In genomic region chr6:116446399-116446798, GRCh38 we compare ENCODE assay signal across 17 cellular contexts. TPM values are rescaled to one million over a fixed set of nuclear protein-coding genes. Genes with fewer than 3 reads are reported as not detected.
A peak's percentile ranks its signal among the peaks of the same experiment; 100 is the strongest.
DNase-seq lines count a peak whose midpoint lies in the region; ATAC-seq, FAIRE-seq and TF ChIP-seq lines count a peak whose summit lies in the region.
"Had no signal": no experiment of that assay in that cellular context is flagged by ENCODE, and none has a peak within 500 bp of the region (broad histone marks: within the 10 kb centered on the region; RNA-seq: fewer than 3 reads in every experiment).

No MANE protein-coding gene starts in this region.

- H3K4me2 ChIP-seq in K562 (ENCODE audit: insufficient read depth, low read length), result no peak overlapping the region
- H3K4me2 ChIP-seq: GM23338 had no signal

- no peak overlapping the region for H3K27ac ChIP-seq in K562 (ENCODE audit: extremely low read depth, low read depth, low read length)
- peak overlapping the region; percentile 79 for H3K27ac ChIP-seq in neutrophil
- H3K27ac ChIP-seq in endodermal cell (ENCODE audit: low read depth, low read length), result no peak overlapping the region
- H3K27ac ChIP-seq: colonic mucosa, testis had no signal

- BruUV-seq in K562 (replicated peaks; lab: Mats Ljungman, UMichigan), result no TSS peak

- no peaks in the 10 kb centered on the region for H3K36me3 Mint-ChIP-seq in activated CD4-positive, alpha-beta T cell treated with anti-CD3 and anti-CD28 coated beads for 36 hours (ENCODE audit: low read depth)
- no peaks in the 10 kb centered on the region for H3K36me3 Mint-ChIP-seq in endodermal cell (ENCODE audit: low read depth)
- H3K36me3 Mint-ChIP-seq: activated CD8-positive, alpha-beta memory T cell treated with anti-CD3 and anti-CD28 coated beads, Interleukin-2, amount 10 ng/mL, durations not matched to agents 7 days and 5 days had no signal

- no peak overlapping the region for H3K27ac Mint-ChIP-seq in activated CD4-positive, alpha-beta T cell treated with anti-CD3 and anti-CD28 coated beads for 36 hours
- H3K27ac Mint-ChIP-seq in endodermal cell, result no peak overlapping the region
- H3K27ac Mint-ChIP-seq: activated CD8-positive, alpha-beta memory T cell treated with anti-CD3 and anti-CD28 coated beads, Interleukin-2, amount 10 ng/mL, durations not matched to agents 7 days and 5 days; activated naive CD8-positive, alpha-beta T cell treated with anti-CD3 and anti-CD28 coated beads, Interleukin-2, amount 10 ng/mL, durations not matched to agents 7 days and 5 days; GM23338 had no signal

- H3K4me3 ChIP-seq in K562 (no peak overlapping the region), neutrophil (ENCODE audit: low read depth in 1 of 2, low read length in 1 of 2) (no peak overlapping the region), endodermal cell (ENCODE audit: low read length) (no peak overlapping the region)
- H3K4me3 ChIP-seq: colonic mucosa, GM23338, testis had no signal

- TF ChIP-seq CTCF in K562 (IDR thresholded peaks at IDR 0.05 in 2 of 3, conservative IDR thresholded peaks at IDR 0.05 in 1 of 3; ENCODE audit: insufficient read depth in 2 of 3, low read depth in 1 of 3, low read length in 3 of 3), result no peak
- TF ChIP-seq CTCF in neutrophil (IDR thresholded peaks at IDR 0.05), result no peak
- TF ChIP-seq CTCF in endodermal cell (conservative IDR thresholded peaks at IDR 0.05), result no peak

- H4K20me1 ChIP-seq in K562 (replicated peaks; ENCODE audit: control insufficient read depth, insufficient read depth, low read length), result no peaks in the 10 kb centered on the region

- in situ Hi-C loops in K562 (cut with MboI), result no loop called here

- POLR2A ChIA-PET in K562 (lab: Yijun Ruan, JAX), result no interaction called here
- POLR2A ChIA-PET in activated CD4-positive, alpha-beta T cell treated with anti-CD3 and anti-CD28 coated beads for 36 hours (lab: Charles Lee), result interaction anchor here (0.6 kb wide), 3 partner anchors 13 to 310 kb away, joined by 3 to 6 read pairs (median 5); no protein-coding TSS in a partner anchor

- H3K9me3 ChIP-seq in K562 (replicated peaks; ENCODE audit: control insufficient read depth, insufficient read depth, low read depth, low read length), result no peaks in the 10 kb centered on the region
- no peaks in the 10 kb centered on the region for H3K9me3 ChIP-seq in neutrophil
- no peaks in the 10 kb centered on the region for H3K9me3 ChIP-seq in endodermal cell (ENCODE audit: control insufficient read depth, low read length)
- H3K9me3 ChIP-seq: colonic mucosa, testis had no signal

- no peaks in the 10 kb centered on the region for H3K9me3 Mint-ChIP-seq in activated CD4-positive, alpha-beta T cell treated with anti-CD3 and anti-CD28 coated beads for 36 hours (ENCODE audit: low read depth)
- H3K9me3 Mint-ChIP-seq in endodermal cell, result no peaks in the 10 kb centered on the region
- H3K9me3 Mint-ChIP-seq: activated naive CD8-positive, alpha-beta T cell treated with anti-CD3 and anti-CD28 coated beads, Interleukin-2, amount 10 ng/mL, durations not matched to agents 7 days and 5 days; GM23338; natural killer cell treated with Interleukin-12 subunit alpha and Interleukin-12 subunit beta and Interleukin-15 and Interleukin-18, amount 100 ng/mL, for 72 hours had no signal

- no peak for TF ChIP-seq EP300 in K562 (IDR thresholded peaks at IDR 0.05; ENCODE audit: low read length)

- peaks cover 24% of the 10 kb centered on the region for H3K27me3 Mint-ChIP-seq in activated CD4-positive, alpha-beta T cell treated with anti-CD3 and anti-CD28 coated beads for 36 hours
- no peaks in the 10 kb centered on the region for H3K27me3 Mint-ChIP-seq in endodermal cell (ENCODE audit: insufficient read depth)

- CTCF ChIA-PET in K562 (lab: Yijun Ruan, JAX; ENCODE audit: low intra/inter-chr PET ratio), result no interaction called here
- CTCF ChIA-PET in activated CD4-positive, alpha-beta T cell treated with anti-CD3 and anti-CD28 coated beads for 36 hours (lab: Charles Lee), result interaction anchor here (0.9 to 1.6 kb wide), 3 partner anchors 9 to 114 kb away, joined by 3 to 6 read pairs (median 3); no protein-coding TSS in a partner anchor

- no peaks in the 10 kb centered on the region for H3K9me1 ChIP-seq in K562 (ENCODE audit: control insufficient read depth, insufficient read depth, low read length)

- no peak overlapping the region for H2AFZ ChIP-seq in K562 (ENCODE audit: low read depth, low read length)
- H2AFZ ChIP-seq: GM23338 had no signal

- DNase-seq in GDM1 (lab: John Stamatoyannopoulos, UW) (peak; percentile 6), NCI-H2029 (lab: John Stamatoyannopoulos, UW) (peak; percentile 58), K562 (ENCODE audit: extremely low read depth in 1 of 4, low spot score in 3 of 4) (no peak), NCI-H510A (lab: John Stamatoyannopoulos, UW) (no peak), iPS-NIHi7 (ENCODE audit: extremely low spot score) (no peak), endodermal cell (no peak)
- DNase-seq in activated CD4-positive, alpha-beta T cell treated with anti-CD3 and anti-CD28 coated beads for 36 hours, result no peak
- DNase-seq: activated CD8-positive, alpha-beta memory T cell treated with anti-CD3 and anti-CD28 coated beads, Interleukin-2, amount 10 ng/mL, durations not matched to agents 7 days and 5 days; activated naive CD8-positive, alpha-beta T cell treated with anti-CD3 and anti-CD28 coated beads, Interleukin-2, amount 10 ng/mL, durations not matched to agents 7 days and 5 days; colonic mucosa; COR-L47; islet precursor cell; NCI-H1436 treated with DMSO at 0.1 percent for 48 hours; testis had no signal

- peaks cover 13% of the 10 kb centered on the region for H3K4me1 Mint-ChIP-seq in activated CD4-positive, alpha-beta T cell treated with anti-CD3 and anti-CD28 coated beads for 36 hours
- H3K4me1 Mint-ChIP-seq in endodermal cell, result peaks cover 3% of the 10 kb centered on the region

- 10% methylated on average over 1 of the region's 1 CpG for WGBS in K562 (ENCODE audit: insufficient coverage, low coverage, missing lambda C conversion rate)
- WGBS in endodermal cell (ENCODE audit: insufficient coverage in 1 of 2, insufficient read length in 1 of 2), 2 experiments, result no CpG with 5 or more reads among the region's 1 CpG

- peaks cover 0 to 7% of the 10 kb centered on the region in 2 experiments; a peak in 2 of 5 replicates for H3K4me1 ChIP-seq in K562 (replicated peaks in 1 of 2; ENCODE audit: control insufficient read depth in 2 of 2, insufficient read depth in 2 of 2, low read length in 2 of 2)
- H3K4me1 ChIP-seq in neutrophil (ENCODE audit: control insufficient read depth in 1 of 2, insufficient read depth in 1 of 2, low read depth in 1 of 2, low read length in 1 of 2), result peaks cover 55 to 73% of the 10 kb centered on the region in 2 experiments
- no peaks in the 10 kb centered on the region for H3K4me1 ChIP-seq in endodermal cell (ENCODE audit: control insufficient read depth, insufficient read depth, low read length)
- H3K4me1 ChIP-seq: colonic mucosa, testis had no signal

- TF ChIP-seq POLR2A in K562 (conservative IDR thresholded peaks at IDR 0.05), result no peak

- no peaks in the 10 kb centered on the region for H3K27me3 ChIP-seq in K562 (ENCODE audit: control insufficient read depth in 2 of 2, insufficient read depth in 2 of 2, low read length in 2 of 2)
- no peaks in the 10 kb centered on the region for H3K27me3 ChIP-seq in neutrophil
- no peaks in the 10 kb centered on the region for H3K27me3 ChIP-seq in endodermal cell (ENCODE audit: control insufficient read depth, insufficient read depth, low read length, poor library complexity, severe bottlenecking)
- H3K27me3 ChIP-seq: colonic mucosa, testis had no signal

- no peaks in the 10 kb centered on the region for H3K79me2 ChIP-seq in K562 (ENCODE audit: control insufficient read depth, insufficient read depth, low read length)

- H3K36me3 ChIP-seq in K562 (ENCODE audit: control insufficient read depth, insufficient read depth, low read length) (no peaks in the 10 kb centered on the region), neutrophil (no peaks in the 10 kb centered on the region), endodermal cell (ENCODE audit: control insufficient read depth, insufficient read depth, low read length) (no peaks in the 10 kb centered on the region)
- H3K36me3 ChIP-seq: colonic mucosa had no signal

- intact Hi-C loops in K562 (cut with micrococcal nuclease), result no loop called here
- intact Hi-C loops in activated CD4-positive, alpha-beta T cell treated with anti-CD3 and anti-CD28 coated beads for 36 hours (cut with DNase I, micrococcal nuclease), result no loop called here

- no peak for ATAC-seq in K562
- ATAC-seq in activated CD4-positive, alpha-beta T cell treated with anti-CD3 and anti-CD28 coated beads for 36 hours, result no peak
- ATAC-seq: activated CD8-positive, alpha-beta memory T cell treated with anti-CD3 and anti-CD28 coated beads, Interleukin-2, amount 10 ng/mL, durations not matched to agents 7 days and 5 days; GM23338; natural killer cell treated with Interleukin-12 subunit alpha and Interleukin-12 subunit beta and Interleukin-15 and Interleukin-18, amount 100 ng/mL, for 72 hours had no signal

- no peak for TF ChIP-seq RAD21 in K562 (CRISPR knock-in tag; conservative IDR thresholded peaks at IDR 0.05 in 1 of 2, IDR thresholded peaks at IDR 0.05 in 1 of 2)

- FAIRE-seq in K562 (lab: Jason Lieb, UNC), result no peak

- H3K4me3 Mint-ChIP-seq in activated CD4-positive, alpha-beta T cell treated with anti-CD3 and anti-CD28 coated beads for 36 hours, result no peak overlapping the region
- no peak overlapping the region for H3K4me3 Mint-ChIP-seq in endodermal cell
- H3K4me3 Mint-ChIP-seq: activated CD8-positive, alpha-beta memory T cell treated with anti-CD3 and anti-CD28 coated beads, Interleukin-2, amount 10 ng/mL, durations not matched to agents 7 days and 5 days; activated naive CD8-positive, alpha-beta T cell treated with anti-CD3 and anti-CD28 coated beads, Interleukin-2, amount 10 ng/mL, durations not matched to agents 7 days and 5 days; GM23338 had no signal

- no peak overlapping the region for H3K9ac ChIP-seq in K562 (ENCODE audit: insufficient read depth in 1 of 2, low read depth in 2 of 2, low read length in 2 of 2)
- H3K9ac ChIP-seq in endodermal cell (ENCODE audit: extremely low read depth, low read length, poor library complexity, severe bottlenecking), result no peak overlapping the region

RNA-seq across cellular contexts. Expression of gene CALHM6, which starts 14.8 kb away (rescaled TPM):
- total RNA-seq in K562 (2011; cell fraction: chromatin; rRNA removed; ENCODE audit: low replicate concordance), result not detected in 2 replicates
- not detected in 2 replicates for total RNA-seq in K562 (2011; cell fraction: nucleolus; rRNA removed)
- not detected in 2 replicates for total RNA-seq in K562 (2011; cell fraction: nucleoplasm; rRNA removed)
- total RNA-seq in K562 (2014; rRNA removed) (not detected in 2 replicates), K562 (2014; rRNA removed; fragmentation: Illumina TruSeq; extraction: Trizol) (not detected in 2 replicates), K562 (2015; rRNA removed; fragmentation: Illumina TruSeq; extraction: Trizol) (not detected in 2 replicates), K562 (2021) (not detected in 2 replicates), endodermal cell (under 1 TPM in 1 of 2 donors, not detected in 1; 0.95 TPM)
- polyA plus RNA-seq in K562 (2011; rRNA removed) (0.24 TPM in 1 of 2 replicates, not detected in the other), K562 (2014; fragmentation: Illumina TruSeq; extraction: Trizol) (not detected in 2 replicates), K562 (2014; fragmentation: Nextera tagmentation; extraction: Ambion mirVana) (not detected), K562 (2014; rRNA removed) (not detected in 2 replicates)
- polyA plus RNA-seq in K562 (2011; cell fraction: cytosol; rRNA removed), result not detected in 2 replicates
- not detected in 2 replicates for polyA plus RNA-seq in K562 (2011; cell fraction: nucleus; rRNA removed)
- not detected in 2 replicates for polyA plus RNA-seq in K562 (2012)
- not detected in 2 replicates for polyA minus RNA-seq in K562 (2011; rRNA and poly(A)+ RNA removed)
- polyA minus RNA-seq in K562 (2011; cell fraction: cytosol; rRNA and poly(A)+ RNA removed), result not detected in 2 replicates
- not detected in 2 replicates for polyA minus RNA-seq in K562 (2011; cell fraction: nucleus; rRNA and poly(A)+ RNA removed)
- 10 to 100 TPM in 1 of 2 experiments, 1 to 10 TPM in 1; 7.1 to 10.0 TPM for total RNA-seq in activated CD4-positive, alpha-beta T cell treated with anti-CD3 and anti-CD28 coated beads for 36 hours
- polyA plus RNA-seq in endodermal cell (2013, experiment 1 of 2), result 0.25 TPM
- 0.87 TPM for polyA plus RNA-seq in endodermal cell (2013, experiment 2 of 2)

Comparison
In these comparisons a context has a peak if more than half of its experiments do, and no peak if none do; other contexts are left out.
1. DNase-seq: peak in GDM1 (single experiment) and NCI-H2029 (single experiment); none in K562 (0 of 4), NCI-H510A (single experiment), activated CD4-positive, alpha-beta T cell treated with anti-CD3 and anti-CD28 coated beads for 36 hours (single experiment), iPS-NIHi7 (single experiment) and endodermal cell (single experiment).
2. RNA of gene CALHM6, which starts 14.8 kb away (total RNA-seq): 7.1 to 10.0 TPM in activated CD4-positive, alpha-beta T cell treated with anti-CD3 and anti-CD28 coated beads for 36 hours; 0.95 TPM in endodermal cell and not detected in K562; every median in the first group is over 4 times any median in the second.